Comparison of ENCODE assay signal across 9 cellular contexts in genomic region chr17:44599298-44600175, GRCh38. TPM values are rescaled to one million over a fixed set of nuclear protein-coding genes. Genes with fewer than 3 reads are reported as not detected.
DNase-seq lines count a peak whose midpoint lies in the region; ATAC-seq and TF ChIP-seq lines count a peak whose summit lies in the region.
"Had no signal": no experiment of that assay in that cellular context is flagged by ENCODE, and none has a peak within 500 bp of the region (broad histone marks: within the 10 kb centered on the region; RNA-seq: fewer than 3 reads in every experiment).

No MANE protein-coding gene starts in this region.

- peak overlapping the region; percentile 13 for H3K4me3 Mint-ChIP-seq in progenitor cell of endocrine pancreas (ENCODE audit: low read depth)
- H3K4me3 Mint-ChIP-seq: activated CD8-positive, alpha-beta memory T cell treated with anti-CD3 and anti-CD28 coated beads, Interleukin-2, amount 10 ng/mL, durations not matched to agents 7 days and 5 days had no signal

- H3K9me3 ChIP-seq in PC-9 (ENCODE audit: insufficient read depth, low read depth) = no peaks in the 10 kb centered on the region

- no peak for ATAC-seq in HG03025 (IDR thresholded peaks at IDR 0.05; ENCODE audit: low FRiP score, unreplicated experiment)
- ATAC-seq in HG03469 (IDR thresholded peaks at IDR 0.05; ENCODE audit: unreplicated experiment) = no peak
- ATAC-seq: activated CD8-positive, alpha-beta memory T cell treated with anti-CD3 and anti-CD28 coated beads, Interleukin-2, amount 10 ng/mL, durations not matched to agents 7 days and 5 days had no signal

- DNase-seq in EH (ENCODE audit: low read depth) = peak; percentile 96
- DNase-seq in PC-9 = peak; percentile 58 to 72
- peak; percentile 96 for DNase-seq in fibroblast of pulmonary artery (ENCODE audit: low read depth)
- DNase-seq in progenitor cell of endocrine pancreas (ENCODE audit: low spot score, unreplicated experiment) = no peak
- DNase-seq in NCI-H1048 (lab: John Stamatoyannopoulos, UW) = no peak
- DNase-seq in T-helper 9 cell = no peak
- DNase-seq: activated CD8-positive, alpha-beta memory T cell treated with anti-CD3 and anti-CD28 coated beads, Interleukin-2, amount 10 ng/mL, durations not matched to agents 7 days and 5 days had no signal

- intact Hi-C loops in PC-9 (cut with micrococcal nuclease; ENCODE audit: unreplicated experiment) = no loop called here

- H3K4me2 ChIP-seq in PC-9 = peak overlapping the region; percentile 62

- H4K20me1 ChIP-seq in PC-9 (ENCODE audit: insufficient read depth) = no peaks in the 10 kb centered on the region

- peak overlapping the region; percentile 41 for H2AFZ ChIP-seq in PC-9

- H3K27me3 ChIP-seq in PC-9 (ENCODE audit: insufficient read depth, low read depth) = no peaks in the 10 kb centered on the region

- H3K27me3 Mint-ChIP-seq in progenitor cell of endocrine pancreas = no peaks in the 10 kb centered on the region

- TF ChIP-seq CTCF in PC-9 (conservative IDR thresholded peaks at IDR 0.05) (no peak), fibroblast of pulmonary artery (IDR thresholded peaks at IDR 0.05; ENCODE audit: low read length, missing control alignments) (no peak), progenitor cell of endocrine pancreas (IDR thresholded peaks at IDR 0.05; ENCODE audit: unreplicated experiment) (no peak)

- no peaks in the 10 kb centered on the region for H3K36me3 ChIP-seq in PC-9 (ENCODE audit: low read depth)

- no peaks in the 10 kb centered on the region for H3K79me2 ChIP-seq in PC-9 (ENCODE audit: low read depth)

- CTCF ChIA-PET in PC-9 (lab: Charles Lee) = no interaction called here

- H3F3A ChIP-seq in PC-9 (ENCODE audit: insufficient read depth, low read depth) = no peaks in the 10 kb centered on the region; the same call in 1 of the 2 replicates

- H3K4me3 ChIP-seq in PC-9 (no peak overlapping the region), fibroblast of pulmonary artery (replicated peaks; ENCODE audit: low read depth, low read length) (no peak overlapping the region)

- H3K9me3 Mint-ChIP-seq in progenitor cell of endocrine pancreas (ENCODE audit: low read depth) = no peaks in the 10 kb centered on the region

- peaks cover 23% of the 10 kb centered on the region for H3K4me1 ChIP-seq in PC-9 (replicated peaks; ENCODE audit: insufficient read depth)

- POLR2A ChIA-PET in PC-9 (lab: Charles Lee; ENCODE audit: unreplicated experiment) = interaction anchor here (0.7 kb wide), 1 partner anchor 20 kb away, joined by 7 read pairs; no protein-coding TSS in a partner anchor

- no TSS peak for BruUV-seq in PC-9 (replicated peaks; lab: Mats Ljungman, UMichigan)

- no peaks in the 10 kb centered on the region for H3K36me3 Mint-ChIP-seq in progenitor cell of endocrine pancreas (ENCODE audit: insufficient read depth)
- H3K36me3 Mint-ChIP-seq: activated CD8-positive, alpha-beta memory T cell treated with anti-CD3 and anti-CD28 coated beads, Interleukin-2, amount 10 ng/mL, durations not matched to agents 7 days and 5 days had no signal

- 0 out of 2 replicates have a peak overlapping the region, but pooled peaks have one; percentile 24 for H3K27ac ChIP-seq in PC-9

- peaks cover 26% of the 10 kb centered on the region for H3K4me1 Mint-ChIP-seq in progenitor cell of endocrine pancreas (ENCODE audit: low read depth)
- H3K4me1 Mint-ChIP-seq: activated CD8-positive, alpha-beta memory T cell treated with anti-CD3 and anti-CD28 coated beads, Interleukin-2, amount 10 ng/mL, durations not matched to agents 7 days and 5 days had no signal

- H3K27ac Mint-ChIP-seq in progenitor cell of endocrine pancreas = peak overlapping the region; percentile 93
- H3K27ac Mint-ChIP-seq: activated CD8-positive, alpha-beta memory T cell treated with anti-CD3 and anti-CD28 coated beads, Interleukin-2, amount 10 ng/mL, durations not matched to agents 7 days and 5 days had no signal

- no peaks in the 10 kb centered on the region for H3K9me2 ChIP-seq in PC-9 (ENCODE audit: insufficient read depth)

RNA-seq across cellular contexts. Expression of gene FZD2, which starts 42.3 kb away (rescaled TPM):
- total RNA-seq in PC-9 (2021) = 50.5 and 61.8 TPM in 2 replicates
- 73.6 and 89.7 TPM in 2 replicates for total RNA-seq in progenitor cell of endocrine pancreas

RNA-seq across cellular contexts. Expression of gene MEIOC, which starts 56.7 kb away (rescaled TPM):
- total RNA-seq in PC-9 (2021) (not detected in 2 replicates), progenitor cell of endocrine pancreas (0.69 and 0.86 TPM in 2 replicates)
- total RNA-seq: activated CD8-positive, alpha-beta memory T cell treated with anti-CD3 and anti-CD28 coated beads, Interleukin-2, amount 10 ng/mL, durations not matched to agents 7 days and 5 days had no signal

Comparison
In these comparisons a context has a peak if more than half of its experiments do, and no peak if none do; other contexts are left out.
1. DNase-seq: peak in EH (single experiment), PC-9 (2 of 2) and fibroblast of pulmonary artery (single experiment); none in progenitor cell of endocrine pancreas (single experiment), NCI-H1048 (single experiment) and T-helper 9 cell (single experiment).